ENCODE assay signal across 21 cellular contexts in the genomic region with DNA sequence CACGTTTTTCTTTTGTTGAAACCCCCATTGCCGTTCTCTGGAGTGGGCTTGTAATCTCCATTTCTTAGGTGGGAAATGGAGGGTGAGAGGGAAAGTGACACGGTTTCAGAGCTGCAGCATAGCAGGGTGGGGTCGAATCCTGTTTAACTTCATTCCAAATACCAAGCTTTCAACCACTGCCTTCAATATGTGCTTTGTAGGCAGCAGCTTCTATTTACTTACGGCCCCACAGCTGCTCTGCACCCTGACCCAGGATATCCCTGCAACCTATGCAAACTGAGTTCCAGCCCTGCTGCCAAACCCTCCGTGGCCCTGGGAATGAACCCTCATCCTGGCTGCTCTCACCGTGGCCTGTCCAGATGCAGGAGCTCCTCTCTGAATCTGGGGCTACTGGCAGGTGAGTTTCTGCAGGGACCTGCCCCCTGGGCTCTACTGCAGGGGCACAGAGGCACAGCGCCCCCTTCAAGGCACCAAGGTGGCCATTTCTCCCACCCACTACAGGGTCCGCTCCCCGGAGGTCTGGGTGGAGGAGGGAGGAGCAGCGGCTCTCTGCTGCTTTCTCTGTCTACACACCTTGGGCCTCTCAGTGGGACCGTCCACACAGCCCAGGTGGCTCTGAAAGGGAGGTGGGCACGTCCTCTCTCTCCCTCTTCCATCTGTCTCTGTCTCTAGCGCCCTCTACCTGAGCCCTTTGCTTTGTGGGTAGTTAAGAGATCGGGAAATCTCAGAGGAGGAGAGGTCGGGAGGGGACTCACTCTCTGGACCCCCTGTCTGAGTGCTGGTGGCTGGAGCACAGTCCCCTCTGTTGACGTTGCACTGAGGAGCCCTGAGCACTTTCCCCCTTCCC.
DNase-seq lines count a peak whose midpoint lies in the region; TF ChIP-seq lines count a peak whose summit lies in the region.
"Had no signal": no experiment of that assay in that cellular context is flagged by ENCODE, and none has a peak within 500 bp of the region (broad histone marks: within the 10 kb centered on the region; RNA-seq: fewer than 3 reads in every experiment).

No MANE protein-coding gene starts in this region.

- no peaks in the 10 kb centered on the region for H4K20me1 ChIP-seq in hepatocyte (ENCODE audit: insufficient read depth, poor library complexity, severe bottlenecking)

- H3K4me3 ChIP-seq in NB4 (ENCODE audit: low read depth, low read length) = no peak overlapping the region
- H3K4me3 ChIP-seq in hepatocyte = no peak overlapping the region
- H3K4me3 ChIP-seq: GM12878, transverse colon had no signal

- peaks cover 6% of the 10 kb centered on the region for H3K4me1 ChIP-seq in hepatocyte (ENCODE audit: insufficient read depth)
- H3K4me1 ChIP-seq: transverse colon had no signal

- DNase-seq in NCI-H524 (lab: John Stamatoyannopoulos, UW) = peak; percentile 23 to 30
- no peak for DNase-seq in NCI-H524 treated with DMSO at 0.1 percent for 48 hours (lab: John Stamatoyannopoulos, UW)
- DNase-seq in NB4 (ENCODE audit: low read depth) = no peak
- DNase-seq in hepatocyte (ENCODE audit: low spot score) = peak; percentile 42
- peak; percentile 59 for DNase-seq in posterior vena cava (ENCODE audit: low spot score)
- no peak for DNase-seq in H4 (ENCODE audit: low spot score)
- DNase-seq in T-helper 2 cell = no peak
- DNase-seq in NCI-H128 (lab: John Stamatoyannopoulos, UW; ENCODE audit: unreplicated experiment) = no peak
- DNase-seq: activated CD8-positive, alpha-beta T cell treated with anti-CD3 and anti-CD28 coated beads for 36 hours; activated naive CD4-positive, alpha-beta T cell treated with anti-CD3 and anti-CD28 coated beads, Interleukin-2, amount 50 U/mL, for 16 hours; activated T-cell treated with anti-CD3 and anti-CD28 coated beads, Interleukin-2, amount 50 U/mL, for 1 hour; effector CD8-positive, alpha-beta T cell; IMR-90; NCI-H1694 treated with DMSO at 0.1 percent for 48 hours; NCI-H226; SHP77 treated with DMSO at 0.1 percent for 48 hours; stimulated activated CD4-positive, alpha-beta T cell treated with anti-CD3 and anti-CD28 coated beads, Interleukin-1b, Interleukin-23, amount 100 ng/mL, for 48 hours; stimulated activated naive CD8-positive, alpha-beta T cell treated with anti-CD3 and anti-CD28 coated beads, Interleukin-15, Interleukin-2, amounts not matched to agents 100 U/mL and 50 U/mL, for 24 hours; transverse colon had no signal

- no peaks in the 10 kb centered on the region for H3K9me3 ChIP-seq in hepatocyte (ENCODE audit: low read depth)
- H3K9me3 ChIP-seq: transverse colon had no signal

- H3K4me2 ChIP-seq in hepatocyte = peak overlapping the region; percentile 65

- H3K36me3 ChIP-seq in hepatocyte (replicated peaks; ENCODE audit: insufficient read depth, low read depth) = no peaks in the 10 kb centered on the region
- H3K36me3 ChIP-seq: transverse colon had no signal

- 38% methylated on average over 17 of the region's 17 CpGs for WGBS in hepatocyte (ENCODE audit: low lambda C conversion rate, missing lambda C conversion rate)

- intact Hi-C loops in posterior vena cava (cut with DNase I) = loop anchor here in 1 of 2 donors (5.0 kb wide), 1 partner anchor 416 kb away; no protein-coding TSS in a partner anchor

- peak; percentile 4 for TF ChIP-seq CTCF in NB4 (IDR thresholded peaks at IDR 0.05; ENCODE audit: low read depth, low read length)
- peak; percentile 6 for TF ChIP-seq CTCF in hepatocyte (IDR thresholded peaks at IDR 0.05; ENCODE audit: poor library complexity)

- H3K79me2 ChIP-seq in hepatocyte = no peaks in the 10 kb centered on the region

- no peaks in the 10 kb centered on the region for H3K27me3 ChIP-seq in hepatocyte

- H3K9me2 ChIP-seq in hepatocyte (replicated peaks; ENCODE audit: insufficient read depth) = no peaks in the 10 kb centered on the region

- H3K27ac ChIP-seq in hepatocyte = peak overlapping the region; percentile 85
- H3K27ac ChIP-seq: 22Rv1, transverse colon had no signal

- no peak overlapping the region for H2AFZ ChIP-seq in hepatocyte

- no peak for TF ChIP-seq POLR2A in NB4 (IDR thresholded peaks at IDR 0.05; ENCODE audit: extremely low read depth, insufficient read length)

Comparison
In these comparisons a context has a peak if more than half of its experiments do, and no peak if none do; other contexts are left out.
1. DNase-seq: peak in NCI-H524 (2 of 2), hepatocyte (single experiment) and posterior vena cava (single experiment); none in NCI-H524 treated with DMSO at 0.1 percent for 48 hours (single experiment), NB4 (single experiment), H4 (single experiment), T-helper 2 cell (0 of 5) and NCI-H128 (single experiment).